1 cellular context compared by ENCODE assay signal in genomic region chr2:28586864-28587263, GRCh38.
TF ChIP-seq lines count a peak whose summit lies in the region.

No MANE protein-coding gene starts in this region.

TF ChIP-seq in GM12878, 131 proteins besides CTCF, POLR2A, EP300 and RAD21 (continued from another document):
- peak in 1 of 2 experiments; percentile 53; a peak in 1 of 4 replicates for TF ChIP-seq BHLHE40 (IDR thresholded peaks at IDR 0.05; ENCODE audit: borderline replicate concordance in 1 of 2, low read depth in 2 of 2, low read length in 1 of 2)
- TF ChIP-seq BRCA1 (IDR thresholded peaks at IDR 0.05; ENCODE audit: low read depth, low read length), result no peak
- peak; percentile 71; the same call in 1 of the 2 replicates for TF ChIP-seq SPI1 (IDR thresholded peaks at IDR 0.05; ENCODE audit: borderline replicate concordance, insufficient read depth, low read depth, low read length)
- no peak for TF ChIP-seq ZNF687 (IDR thresholded peaks at IDR 0.05)
- TF ChIP-seq NKRF (conservative IDR thresholded peaks at IDR 0.05), result no peak
- peak; percentile 19; the same call in 1 of the 2 replicates for TF ChIP-seq ATF2 (IDR thresholded peaks at IDR 0.05; ENCODE audit: low read length)
- TF ChIP-seq KAT2A (conservative IDR thresholded peaks at IDR 0.05; ENCODE audit: control insufficient read depth, low read depth, low read length), result no peak
- no peak for TF ChIP-seq CEBPB (IDR thresholded peaks at IDR 0.05; ENCODE audit: borderline replicate concordance in 1 of 2, low read depth in 2 of 2, low read length in 2 of 2)
- TF ChIP-seq TCF7 (IDR thresholded peaks at IDR 0.05; ENCODE audit: borderline replicate concordance), result peak; percentile 98
- TF ChIP-seq RB1 (IDR thresholded peaks at IDR 0.05; ENCODE audit: borderline replicate concordance), result no peak
- TF ChIP-seq BMI1 (IDR thresholded peaks at IDR 0.05; ENCODE audit: borderline replicate concordance), result no peak
- TF ChIP-seq YY1 (IDR thresholded peaks at IDR 0.05; ENCODE audit: low read depth, low read length), result no peak
- TF ChIP-seq FOXM1 (IDR thresholded peaks at IDR 0.05; ENCODE audit: low read depth, low read length), result peak; percentile 40; the same call in 1 of the 2 replicates
- no peak for TF ChIP-seq KLF5 (IDR thresholded peaks at IDR 0.05; ENCODE audit: partially characterized antibody)
- TF ChIP-seq ZZZ3 (IDR thresholded peaks at IDR 0.05; ENCODE audit: control insufficient read depth, insufficient read length, low read depth), result no peak
- TF ChIP-seq IKZF2 (IDR thresholded peaks at IDR 0.05), result peak; percentile 26 to 32; a peak in 1 of 4 replicates
- TF ChIP-seq MXI1 (IDR thresholded peaks at IDR 0.05; ENCODE audit: low read depth, low read length), result no peak
- no peak for TF ChIP-seq SUPT20H (IDR thresholded peaks at IDR 0.05; ENCODE audit: borderline replicate concordance, control insufficient read depth, low read depth, low read length)
- 0 out of 2 replicates have a peak, but pooled peaks have one; percentile 59 for TF ChIP-seq CBFB (IDR thresholded peaks at IDR 0.05; ENCODE audit: low read depth)
